ENCODE assay signal across 28 cellular contexts in genomic region chr12:86621957-86622356, GRCh38.
"Had no signal": no experiment of that assay in that cellular context is flagged by ENCODE, and none has a peak within 500 bp of the region (broad histone marks: within the 10 kb centered on the region; RNA-seq: fewer than 3 reads in every experiment).

No MANE protein-coding gene starts in this region.

- FAIRE-seq: colon, endometrium, endothelial cell of umbilical vein, frontal cortex had no signal

- H3K4me3 ChIP-seq: colonic mucosa, coronary artery, dorsolateral prefrontal cortex, esophagus muscularis mucosa, esophagus squamous epithelium, gastrocnemius medialis, gastroesophageal sphincter, heart left ventricle, heart right ventricle had no signal

- DNase-seq: colonic mucosa; cortex of kidney; dermis blood vessel endothelial cell; dorsolateral prefrontal cortex; effector CD4-positive, alpha-beta T cell; effector CD8-positive, alpha-beta T cell; effector memory CD4-positive, alpha-beta T cell; effector memory CD8-positive, alpha-beta T cell; endodermal cell; erythroblast; esophagus squamous epithelium; foreskin fibroblast; foreskin keratinocyte; foreskin melanocyte; gastrocnemius medialis; glutamatergic neuron; head of caudate nucleus; heart left ventricle; heart right ventricle had no signal

- ATAC-seq: effector memory CD8-positive, alpha-beta T cell; esophagus mucosa; foreskin keratinocyte; gastrocnemius medialis; gastroesophageal sphincter; heart left ventricle; heart right ventricle had no signal

- H3K27me3 ChIP-seq: colonic mucosa, dorsolateral prefrontal cortex, esophagus muscularis mucosa, esophagus squamous epithelium, foreskin keratinocyte, gastrocnemius medialis, gastroesophageal sphincter, heart left ventricle, heart right ventricle had no signal

- H3K36me3 ChIP-seq: colonic mucosa, esophagus muscularis mucosa, esophagus squamous epithelium, gastrocnemius medialis, gastroesophageal sphincter, heart left ventricle, heart right ventricle had no signal

- H3K4me1 ChIP-seq: colonic mucosa, esophagus muscularis mucosa, esophagus squamous epithelium, foreskin keratinocyte, gastrocnemius medialis, gastroesophageal sphincter, heart left ventricle, heart right ventricle had no signal

- H3K27ac ChIP-seq: colonic mucosa, coronary artery, dorsolateral prefrontal cortex, epithelial cell of prostate, esophagus muscularis mucosa, esophagus squamous epithelium, foreskin keratinocyte, gastrocnemius medialis, gastroesophageal sphincter, heart left ventricle, heart right ventricle had no signal

- H3K9me3 ChIP-seq: colonic mucosa, gastrocnemius medialis had no signal
